16 cellular contexts compared by ENCODE assay signal in the genomic region with DNA sequence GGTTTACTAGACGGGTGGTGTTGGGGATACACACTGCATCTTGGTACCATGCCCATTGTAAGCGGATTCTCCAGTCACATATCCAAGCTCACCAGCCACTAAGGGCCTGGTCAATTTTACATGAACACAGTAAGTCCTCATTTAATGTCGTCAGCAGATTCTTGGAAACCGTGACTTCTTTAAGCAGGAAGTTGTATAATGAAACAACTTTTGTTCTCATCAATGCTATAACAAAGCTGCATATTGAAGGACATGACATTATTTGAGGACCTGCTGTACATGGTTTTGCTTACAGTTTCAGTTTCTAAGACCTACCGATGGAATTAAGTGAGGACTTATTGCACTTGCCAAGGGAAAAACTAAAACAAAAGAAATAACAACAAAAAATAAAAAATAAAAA.
DNase-seq lines count a peak whose midpoint lies in the region; ATAC-seq and TF ChIP-seq lines count a peak whose summit lies in the region.
"Had no signal": no experiment of that assay in that cellular context is flagged by ENCODE, and none has a peak within 500 bp of the region (broad histone marks: within the 10 kb centered on the region; RNA-seq: fewer than 3 reads in every experiment).

No MANE protein-coding gene starts in this region.

- H3K27ac ChIP-seq in MM.1S (ENCODE audit: low read length) (no peak overlapping the region), gastrocnemius medialis (peak overlapping the region; percentile 22 to 84 (median 78))
- H3K27ac ChIP-seq: 22Rv1, A549, C4-2B, GM23248 had no signal

- no peak overlapping the region for H3K9ac ChIP-seq in MM.1S (ENCODE audit: low read length)
- H3K9ac ChIP-seq: GM23248 had no signal

- H3K36me3 Mint-ChIP-seq in activated CD4-positive, alpha-beta T cell treated with anti-CD3 and anti-CD28 coated beads, Interleukin-2, amount 10 ng/mL, durations not matched to agents 24 days and 14 days (ENCODE audit: low read depth), result no peaks in the 10 kb centered on the region

- peaks cover 2% of the 10 kb centered on the region for H3K4me1 Mint-ChIP-seq in activated CD4-positive, alpha-beta T cell treated with anti-CD3 and anti-CD28 coated beads, Interleukin-2, amount 10 ng/mL, durations not matched to agents 24 days and 14 days

- peaks cover 18% of the 10 kb centered on the region for H3K27me3 Mint-ChIP-seq in activated CD4-positive, alpha-beta T cell treated with anti-CD3 and anti-CD28 coated beads, Interleukin-2, amount 10 ng/mL, durations not matched to agents 24 days and 14 days

- no peaks in the 10 kb centered on the region for H3K36me3 ChIP-seq in MM.1S (replicated peaks; ENCODE audit: insufficient read depth, low read length)
- H3K36me3 ChIP-seq in gastrocnemius medialis, result peaks cover 0 to 11% of the 10 kb centered on the region in 2 donors
- H3K36me3 ChIP-seq: HAP-1 had no signal

- H3K79me2 ChIP-seq in MM.1S (ENCODE audit: low read length), result no peaks in the 10 kb centered on the region

- H3K9me3 ChIP-seq in MM.1S (replicated peaks; ENCODE audit: insufficient read depth, low read length), result no peaks in the 10 kb centered on the region
- no peaks in the 10 kb centered on the region for H3K9me3 ChIP-seq in gastrocnemius medialis
- H3K9me3 ChIP-seq: A549, Caco-2, HAP-1 had no signal

- in situ Hi-C loops in SK-MEL-5 (cut with HindIII; ENCODE audit: low pct_unique_long_range_greater_than_20kb, low sequenced_read_pairs) (no loop called here), gastrocnemius medialis (cut with MboI; ENCODE audit: low sequenced_read_pairs in 4 of 4) (loop anchor here in 1 of 4 donors (25.0 kb wide), 1 partner anchor 129 kb away; no protein-coding TSS in a partner anchor)

- H3K27me3 ChIP-seq in MM.1S (replicated peaks; ENCODE audit: insufficient read depth, low read length) (no peaks in the 10 kb centered on the region), gastrocnemius medialis (no peaks in the 10 kb centered on the region)

- intact Hi-C loops in activated CD4-positive, alpha-beta T cell treated with anti-CD3 and anti-CD28 coated beads, Interleukin-2, amount 10 ng/mL, durations not matched to agents 24 days and 14 days (cut with micrococcal nuclease), result no loop called here
- intact Hi-C loops in gastrocnemius medialis (cut with DNase I; ENCODE audit: low total_unique reads), result loop anchor here (5.0 kb wide), 1 partner anchor 39 kb away; no protein-coding TSS in a partner anchor

- H3K9me2 ChIP-seq in MM.1S (replicated peaks; ENCODE audit: insufficient read depth, low read length), result no peaks in the 10 kb centered on the region

- peak; percentile 46 for DNase-seq in activated CD4-positive, alpha-beta T cell treated with anti-CD3 and anti-CD28 coated beads, Interleukin-2, amount 10 ng/mL, durations not matched to agents 24 days and 14 days
- no peak for DNase-seq in activated CD4-positive, alpha-beta T cell treated with anti-CD3 and anti-CD28 coated beads, Interleukin-2, amount 50 U/mL, for 48 hours
- peak; percentile 35 for DNase-seq in MM.1S
- peak; percentile 65 for DNase-seq in SK-MEL-5 (ENCODE audit: low read depth, low spot score)
- no peak for DNase-seq in gastrocnemius medialis
- no peak for DNase-seq in SHP77 treated with DMSO at 0.1 percent for 48 hours (lab: John Stamatoyannopoulos, UW)
- DNase-seq: AML-193; Caco-2; CD4-positive, alpha-beta T cell; GM23248 had no signal

- no peak for TF ChIP-seq POLR2A in gastrocnemius medialis (IDR thresholded peaks at IDR 0.05)

- H3F3A ChIP-seq in MM.1S (ENCODE audit: insufficient read depth, low read length), result no peaks in the 10 kb centered on the region

- no peaks in the 10 kb centered on the region for H4K20me1 ChIP-seq in MM.1S (ENCODE audit: insufficient read depth, low read length)

- no peak overlapping the region for H2AFZ ChIP-seq in MM.1S (ENCODE audit: low read length)
- H2AFZ ChIP-seq: GM23248 had no signal

- H3K4me1 ChIP-seq in MM.1S (ENCODE audit: low read length), result no peaks in the 10 kb centered on the region
- H3K4me1 ChIP-seq in gastrocnemius medialis, result peaks cover 13 to 16% of the 10 kb centered on the region in 2 donors
- H3K4me1 ChIP-seq: A549, HAP-1 had no signal

- no peak overlapping the region for H3K4me3 Mint-ChIP-seq in activated CD4-positive, alpha-beta T cell treated with anti-CD3 and anti-CD28 coated beads, Interleukin-2, amount 10 ng/mL, durations not matched to agents 24 days and 14 days
- H3K4me3 Mint-ChIP-seq: CD4-positive, alpha-beta T cell had no signal

- H3K4me3 ChIP-seq in MM.1S (ENCODE audit: low read length), result no peak overlapping the region
- H3K4me3 ChIP-seq in gastrocnemius medialis, result no peak overlapping the region
- H3K4me3 ChIP-seq: A549, GM23248, HAP-1 had no signal

- no peak overlapping the region for H3K27ac Mint-ChIP-seq in activated CD4-positive, alpha-beta T cell treated with anti-CD3 and anti-CD28 coated beads, Interleukin-2, amount 10 ng/mL, durations not matched to agents 24 days and 14 days
- H3K27ac Mint-ChIP-seq: CD4-positive, alpha-beta T cell had no signal

- H3K9me3 Mint-ChIP-seq in activated CD4-positive, alpha-beta T cell treated with anti-CD3 and anti-CD28 coated beads, Interleukin-2, amount 10 ng/mL, durations not matched to agents 24 days and 14 days, result no peaks in the 10 kb centered on the region
- H3K9me3 Mint-ChIP-seq: CD4-positive, alpha-beta T cell had no signal

- no peak for TF ChIP-seq CTCF in MM.1S (IDR thresholded peaks at IDR 0.05; ENCODE audit: low read length)
- no peak for TF ChIP-seq CTCF in gastrocnemius medialis (IDR thresholded peaks at IDR 0.05 in 4 of 5, conservative IDR thresholded peaks at IDR 0.05 in 1 of 5)

- no peak overlapping the region for H3K4me2 ChIP-seq in MM.1S (ENCODE audit: low read depth, low read length)
- H3K4me2 ChIP-seq: A549 had no signal

- no peak for ATAC-seq in gastrocnemius medialis
- no peak for ATAC-seq in GM21723 (IDR thresholded peaks at IDR 0.05; ENCODE audit: unreplicated experiment)
- no peak for ATAC-seq in HG02623 (IDR thresholded peaks at IDR 0.05; ENCODE audit: unreplicated experiment)
- ATAC-seq: A549 had no signal

Comparison
In these comparisons a context has a peak if more than half of its experiments do, and no peak if none do; other contexts are left out.
1. DNase-seq: peak in activated CD4-positive, alpha-beta T cell treated with anti-CD3 and anti-CD28 coated beads, Interleukin-2, amount 10 ng/mL, durations not matched to agents 24 days and 14 days (single experiment), MM.1S (single experiment) and SK-MEL-5 (single experiment); none in activated CD4-positive, alpha-beta T cell treated with anti-CD3 and anti-CD28 coated beads, Interleukin-2, amount 50 U/mL, for 48 hours (0 of 2), gastrocnemius medialis (0 of 2) and SHP77 treated with DMSO at 0.1 percent for 48 hours (single experiment).